Comparison of ENCODE assay signal across 8 cellular contexts in the genomic region with DNA sequence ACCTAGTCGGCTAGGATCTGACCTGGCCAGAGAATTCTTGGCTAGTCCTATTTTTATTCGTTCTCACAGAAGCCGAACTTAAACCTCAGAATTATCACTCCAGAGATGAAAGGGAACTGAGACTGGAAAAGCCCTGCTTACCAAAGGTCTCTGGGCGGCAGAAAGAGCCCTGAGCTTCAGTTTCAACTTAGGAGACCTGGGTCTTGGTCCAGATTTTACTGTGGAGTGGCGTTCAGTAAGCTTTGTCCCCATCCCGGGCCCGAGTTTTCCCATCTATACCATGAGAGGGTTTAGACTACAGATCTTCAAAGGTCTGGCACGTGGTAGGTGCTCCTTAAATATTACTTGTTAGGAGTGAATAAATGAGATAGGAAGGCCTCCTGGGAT. TPM values are rescaled to one million over a fixed set of nuclear protein-coding genes. Genes with fewer than 3 reads are reported as not detected.
DNase-seq lines count a peak whose midpoint lies in the region; ATAC-seq lines count a peak whose summit lies in the region.

No MANE protein-coding gene starts in this region.

- H3K4me1 Mint-ChIP-seq in activated CD4-positive, alpha-beta memory T cell treated with anti-CD3 and anti-CD28 coated beads for 36 hours (ENCODE audit: low read depth) = peaks cover 22% of the 10 kb centered on the region

- H3K27ac Mint-ChIP-seq in activated CD4-positive, alpha-beta memory T cell treated with anti-CD3 and anti-CD28 coated beads for 36 hours = peak overlapping the region; percentile 70

- peak overlapping the region; percentile 71 for H3K4me3 ChIP-seq in iPS DF 6.9 (ENCODE audit: low read length)

- H3K27ac ChIP-seq in iPS DF 6.9 (ENCODE audit: low read length) = no peak overlapping the region

- intact Hi-C loops in activated CD4-positive, alpha-beta memory T cell treated with anti-CD3 and anti-CD28 coated beads for 36 hours (cut with micrococcal nuclease) = loop anchor here (2.0 kb wide), 1 partner anchor 60 kb away; no protein-coding TSS in a partner anchor

- peak overlapping the region; percentile 91 for H3K4me3 Mint-ChIP-seq in activated CD4-positive, alpha-beta memory T cell treated with anti-CD3 and anti-CD28 coated beads for 36 hours

- ATAC-seq in GM18502 (IDR thresholded peaks at IDR 0.05; ENCODE audit: poor library complexity, unreplicated experiment) = peak; percentile 6
- ATAC-seq in HG03064 (IDR thresholded peaks at IDR 0.05; ENCODE audit: low read depth, unreplicated experiment) = peak; percentile 13
- no peak for ATAC-seq in stimulated activated naive CD8-positive, alpha-beta T cell treated with anti-CD3 and anti-CD28 coated beads, Interleukin-15, Interleukin-2, amounts not matched to agents 100 U/mL and 50 U/mL, for 24 hours

- WGBS in iPS DF 6.9 (ENCODE audit: insufficient coverage, insufficient read length) = no CpG with 5 or more reads among the region's 8 CpGs

- CTCF ChIA-PET in activated CD4-positive, alpha-beta memory T cell treated with anti-CD3 and anti-CD28 coated beads for 36 hours (lab: Charles Lee) = interaction anchor here (0.9 to 2.0 kb wide), 8 partner anchors 33 to 272 kb away, joined by 3 to 8 read pairs (median 3); no protein-coding TSS in a partner anchor

- no peak for DNase-seq in activated CD4-positive, alpha-beta memory T cell treated with anti-CD3 and anti-CD28 coated beads for 36 hours
- DNase-seq in iPS DF 6.9 (ENCODE audit: low read depth, low spot score) (no peak), UCSD-AML1 (lab: John Stamatoyannopoulos, UW; ENCODE audit: unreplicated experiment) (no peak), NCI-H510A treated with DMSO at 0.1 percent for 48 hours (lab: John Stamatoyannopoulos, UW) (no peak)
- peak; percentile 5 for DNase-seq in stimulated activated naive CD8-positive, alpha-beta T cell treated with anti-CD3 and anti-CD28 coated beads, Interleukin-15, Interleukin-2, amounts not matched to agents 100 U/mL and 50 U/mL, for 24 hours
- DNase-seq in activated effector memory CD4-positive, alpha-beta T cell treated with anti-CD3 and anti-CD28 coated beads, Interleukin-2, amount 50 U/mL, for 16 hours = no peak

- no peaks in the 10 kb centered on the region for H3K27me3 ChIP-seq in iPS DF 6.9 (ENCODE audit: control insufficient read depth, insufficient read depth, low read length)

- H3K36me3 Mint-ChIP-seq in activated CD4-positive, alpha-beta memory T cell treated with anti-CD3 and anti-CD28 coated beads for 36 hours = no peaks in the 10 kb centered on the region

- no peaks in the 10 kb centered on the region for H3K27me3 Mint-ChIP-seq in activated CD4-positive, alpha-beta memory T cell treated with anti-CD3 and anti-CD28 coated beads for 36 hours

- no peaks in the 10 kb centered on the region for H3K9me3 ChIP-seq in iPS DF 6.9 (ENCODE audit: control insufficient read depth, insufficient read depth, low read length)

- no peaks in the 10 kb centered on the region for H3K36me3 ChIP-seq in iPS DF 6.9 (ENCODE audit: control insufficient read depth, insufficient read depth, low read length)

- H3K4me1 ChIP-seq in iPS DF 6.9 (ENCODE audit: control insufficient read depth, insufficient read depth, low read length) = no peaks in the 10 kb centered on the region

- POLR2A ChIA-PET in activated CD4-positive, alpha-beta memory T cell treated with anti-CD3 and anti-CD28 coated beads for 36 hours (lab: Charles Lee) = interaction anchor here (0.6 to 2.4 kb wide), 6 partner anchors 8 to 818 kb away, joined by 3 to 8 read pairs (median 4); partner anchors contain the start of genes C2CD3, LIPT2, PPME1 and SPCS2

- H3K9me3 Mint-ChIP-seq in activated CD4-positive, alpha-beta memory T cell treated with anti-CD3 and anti-CD28 coated beads for 36 hours = no peaks in the 10 kb centered on the region

RNA-seq across cellular contexts. Expression of gene NEU3, which starts 0.5 kb away (rescaled TPM):
- total RNA-seq in activated CD4-positive, alpha-beta memory T cell treated with anti-CD3 and anti-CD28 coated beads for 36 hours = 10 to 100 TPM; 13.6 to 14.3 TPM

RNA-seq across cellular contexts. Expression of gene SPCS2, which starts 40.2 kb away (rescaled TPM):
- total RNA-seq in activated CD4-positive, alpha-beta memory T cell treated with anti-CD3 and anti-CD28 coated beads for 36 hours = 100 to 1,000 TPM; 126 to 138 TPM

RNA-seq across cellular contexts. Expression of gene XRRA1, which starts 40.4 kb away (rescaled TPM):
- total RNA-seq in activated CD4-positive, alpha-beta memory T cell treated with anti-CD3 and anti-CD28 coated beads for 36 hours = 10 to 100 TPM in 1 of 2 experiments, 1 to 10 TPM in 1; 9.1 to 13.0 TPM
